7 cellular contexts compared by ENCODE assay signal in the genomic region with DNA sequence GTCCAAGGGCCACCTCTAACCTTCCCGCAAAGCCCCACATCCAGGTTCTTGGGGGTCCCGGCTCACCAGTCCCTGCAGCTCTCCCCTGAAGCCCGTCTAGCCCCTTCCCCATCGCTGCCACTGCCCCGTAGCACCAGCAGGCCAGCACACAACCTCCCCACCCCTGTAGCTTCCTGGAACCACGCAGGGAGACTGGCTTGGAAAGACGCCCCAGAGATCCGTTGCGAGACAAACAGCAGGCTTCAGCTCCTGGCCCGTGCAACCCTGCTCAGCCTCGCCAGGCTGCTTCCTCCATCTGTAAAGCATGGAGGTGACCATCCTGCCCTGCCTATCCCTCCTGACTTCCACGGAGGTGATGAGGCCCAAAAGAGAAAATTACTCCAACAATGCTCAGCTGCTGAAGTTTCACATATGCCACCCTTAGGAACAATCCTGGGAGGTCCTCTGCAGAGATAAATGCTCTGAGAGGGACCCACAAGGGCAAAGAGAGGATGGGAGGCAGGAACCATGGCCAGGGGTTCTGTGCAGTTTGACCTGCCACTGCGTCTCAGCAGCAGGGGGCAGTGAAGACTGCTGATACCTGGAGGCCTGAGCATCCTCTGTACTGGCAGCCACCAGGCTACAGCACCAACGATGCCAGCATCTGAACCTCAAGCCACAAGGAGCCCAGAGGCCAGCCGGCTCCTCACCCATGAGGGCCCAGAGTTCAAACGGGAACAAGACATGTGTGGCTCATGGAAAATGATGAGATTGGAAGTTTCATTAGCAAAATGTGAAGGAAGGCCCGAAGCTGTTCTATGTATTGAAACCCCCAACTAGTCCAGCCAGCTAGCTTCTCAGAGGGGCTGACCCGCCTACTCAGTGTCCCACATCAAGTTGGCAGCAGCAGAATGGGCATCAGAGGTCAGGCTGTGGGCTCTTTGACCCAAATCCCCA. TPM values are rescaled to one million over a fixed set of nuclear protein-coding genes. Genes with fewer than 3 reads are reported as not detected.
DNase-seq lines count a peak whose midpoint lies in the region; ATAC-seq and TF ChIP-seq lines count a peak whose summit lies in the region.

No MANE protein-coding gene starts in this region.

- peak; percentile 27 for TF ChIP-seq CTCF in fibroblast of mammary gland (conservative IDR thresholded peaks at IDR 0.05; ENCODE audit: control insufficient read depth, insufficient read depth, low read depth, low read length)
- TF ChIP-seq CTCF in stomach (IDR thresholded peaks at IDR 0.05): no peak

- H3K27me3 ChIP-seq in stomach: no peaks in the 10 kb centered on the region

- H3K4me1 ChIP-seq in stomach: peaks cover 33 to 71% (median 62%) of the 10 kb centered on the region in 4 donors

- intact Hi-C loops in stomach (cut with DNase I; ENCODE audit: low total_unique reads): no loop called here

- H3K36me3 ChIP-seq in stomach: no peaks in the 10 kb centered on the region

- no peaks in the 10 kb centered on the region for H3K9me3 ChIP-seq in stomach

- WGBS in stomach, 5 donors: 60 to 72% (median 67%) methylated on average over 16 to 18 of the region's 18 CpGs

- no peak for TF ChIP-seq EP300 in stomach (IDR thresholded peaks at IDR 0.05)

- DNase-seq in HEK293T (ENCODE audit: extremely low spot score) (peak; percentile 49), fibroblast of mammary gland (ENCODE audit: low read depth) (no peak), stomach (no peak), NCI-H2107 (lab: John Stamatoyannopoulos, UW) (no peak)
- peak; percentile 54 for DNase-seq in activated CD4-positive, alpha-beta T cell treated with anti-CD3 and anti-CD28 coated beads for 48 hours
- peak; percentile 49 for DNase-seq in stimulated activated CD4-positive, alpha-beta T cell treated with anti-CD3 and anti-CD28 coated beads, Interleukin-4, amount 100 ng/mL, for 24 hours

- TF ChIP-seq POLR2A in stomach (IDR thresholded peaks at IDR 0.05): no peak

- H3K4me3 ChIP-seq in fibroblast of mammary gland (ENCODE audit: control insufficient read depth, low read depth, low read length): no peak overlapping the region
- no peak overlapping the region for H3K4me3 ChIP-seq in stomach

- ATAC-seq in GM18519 (IDR thresholded peaks at IDR 0.05; ENCODE audit: low FRiP score, unreplicated experiment): no peak

- CTCF ChIA-PET in HEK293T (lab: Yijun Ruan, JAX): interaction anchor here (1.1 to 3.7 kb wide), 2 partner anchors 9 to 12 kb away, joined by 3 to 12 read pairs; no protein-coding TSS in a partner anchor

- POLR2A ChIA-PET in HEK293T (lab: Yijun Ruan, JAX): interaction anchor here (1.2 to 2.6 kb wide), 2 partner anchors 16 to 38 kb away, joined by 7 read pairs; a partner anchor contains a TSS

- H3K27ac ChIP-seq in stomach: peak overlapping the region in 1 of 5 donors; percentile 24

TF ChIP-seq in HEK293T, 16 proteins besides CTCF, POLR2A, EP300 and RAD21:
- TF ChIP-seq L3MBTL2 (conservative IDR thresholded peaks at IDR 0.05): no peak
- no peak for TF ChIP-seq CTBP1 (IDR thresholded peaks at IDR 0.05; ENCODE audit: borderline replicate concordance)
- TF ChIP-seq ARNT (IDR thresholded peaks at IDR 0.05): no peak
- TF ChIP-seq TARDBP (IDR thresholded peaks at IDR 0.05): no peak
- no peak for TF ChIP-seq FOXM1 (IDR thresholded peaks at IDR 0.05; ENCODE audit: borderline replicate concordance)
- no peak for TF ChIP-seq SP1 (IDR thresholded peaks at IDR 0.05)
- no peak for TF ChIP-seq LEF1 (IDR thresholded peaks at IDR 0.05; ENCODE audit: borderline replicate concordance)
- no peak for TF ChIP-seq FOXA1 (IDR thresholded peaks at IDR 0.05)
- no peak for TF ChIP-seq NFRKB (IDR thresholded peaks at IDR 0.05)
- TF ChIP-seq, protein P1, sequence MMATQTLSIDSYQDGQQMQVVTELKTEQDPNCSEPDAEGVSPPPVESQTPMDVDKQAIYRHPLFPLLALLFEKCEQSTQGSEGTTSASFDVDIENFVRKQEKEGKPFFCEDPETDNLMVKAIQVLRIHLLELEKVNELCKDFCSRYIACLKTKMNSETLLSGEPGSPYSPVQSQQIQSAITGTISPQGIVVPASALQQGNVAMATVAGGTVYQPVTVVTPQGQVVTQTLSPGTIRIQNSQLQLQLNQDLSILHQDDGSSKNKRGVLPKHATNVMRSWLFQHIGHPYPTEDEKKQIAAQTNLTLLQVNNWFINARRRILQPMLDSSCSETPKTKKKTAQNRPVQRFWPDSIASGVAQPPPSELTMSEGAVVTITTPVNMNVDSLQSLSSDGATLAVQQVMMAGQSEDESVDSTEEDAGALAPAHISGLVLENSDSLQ (IDR thresholded peaks at IDR 0.05): no peak
- TF ChIP-seq ZNF384 (IDR thresholded peaks at IDR 0.05): no peak
- no peak for TF ChIP-seq SUZ12 (IDR thresholded peaks at IDR 0.05)
- no peak for TF ChIP-seq HDGF (IDR thresholded peaks at IDR 0.05; ENCODE audit: borderline replicate concordance)

RNA-seq across cellular contexts. Expression of a gene that starts 16.1 kb away (rescaled TPM):
- 10 to 100 TPM; 11.1 to 75.3 (median 50.9) TPM for total RNA-seq in stomach
- polyA plus RNA-seq in stomach: 10 to 100 TPM in 2 of 3 donors, 1 to 10 TPM in 1; 5.0 to 22.2 (median 15.2) TPM

RNA-seq across cellular contexts. Expression of a gene that starts 25.0 kb away (rescaled TPM):
- total RNA-seq in stomach: not detected
- under 1 TPM in 1 of 3 donors, not detected in 2; 0.08 TPM for polyA plus RNA-seq in stomach

RNA-seq across cellular contexts. Expression of a gene that starts 38.3 kb away (rescaled TPM):
- 1 to 10 TPM in 4 of 5 donors, not detected in 1; 1.4 to 9.4 (median 7.9) TPM for total RNA-seq in stomach
- 10 to 100 TPM; 13.3 to 18.5 (median 16.4) TPM for polyA plus RNA-seq in stomach

RNA-seq across cellular contexts. Expression of a gene that starts 44.0 kb away (rescaled TPM):
- total RNA-seq in stomach: not detected
- polyA plus RNA-seq in stomach: not detected

Comparison
In these comparisons a context has a peak if more than half of its experiments do, and no peak if none do; other contexts are left out.
1. DNase-seq: peak in HEK293T (single experiment), activated CD4-positive, alpha-beta T cell treated with anti-CD3 and anti-CD28 coated beads for 48 hours (single experiment) and stimulated activated CD4-positive, alpha-beta T cell treated with anti-CD3 and anti-CD28 coated beads, Interleukin-4, amount 100 ng/mL, for 24 hours (single experiment); none in fibroblast of mammary gland (single experiment), stomach (single experiment) and NCI-H2107 (single experiment).